ENCODE assay signal across 30 cellular contexts in genomic region chr13:51467730-51468129, GRCh38.
"Had no signal": no experiment of that assay in that cellular context is flagged by ENCODE, and none has a peak within 500 bp of the region (broad histone marks: within the 10 kb centered on the region; RNA-seq: fewer than 3 reads in every experiment).

No MANE protein-coding gene starts in this region.

- H3K4me1 ChIP-seq: SJCRH30 had no signal

- H3K9me3 Mint-ChIP-seq: T-cell had no signal

- H3K36me3 Mint-ChIP-seq: T-cell had no signal

- H3K27me3 ChIP-seq: SJCRH30 had no signal

- H3K4me1 Mint-ChIP-seq: T-cell had no signal

- H3K4me2 ChIP-seq: PC-9 had no signal

- FAIRE-seq: RCC 7860 had no signal

- DNase-seq: Kasumi-1, MM.1S, MV-4-11, NCI-H1092, NCI-H1105, NCI-H1417 treated with DMSO at 0.1 percent for 48 hours, NCI-H1436 treated with DMSO at 0.1 percent for 48 hours, NCI-H1694 treated with DMSO at 0.1 percent for 48 hours, NCI-H187 treated with DMSO at 0.1 percent for 48 hours, NCI-H2029, NCI-H2081, NCI-H2171 treated with DMSO at 0.1 percent for 48 hours, NCI-H2227 treated with DMSO at 0.1 percent for 48 hours, NCI-H345, NCI-H446, NCI-H510A treated with DMSO at 0.1 percent for 48 hours, NCI-H524 treated with DMSO at 0.1 percent for 48 hours, NCI-H526 treated with DMSO at 0.1 percent for 48 hours, NCI-H774, PC-9, SHP77, SIG-M5, SJCRH30, T-cell had no signal

- H3K36me3 ChIP-seq: SJCRH30 had no signal

- H3K4me3 ChIP-seq: PC-9, SJCRH30, SK-N-MC had no signal

- H3K27ac Mint-ChIP-seq: T-cell had no signal

- ATAC-seq: Panc1, Right ventricle myocardium inferior, SK-N-SH treated with all-trans-retinoic acid at 6 μM for 48 hours, T-cell had no signal

- H3K9me3 ChIP-seq: SJCRH30 had no signal

- H3K27ac ChIP-seq: PC-9, RWPE1, SJCRH30, SK-N-MC had no signal

- H3K4me3 Mint-ChIP-seq: T-cell had no signal

- H2AFZ ChIP-seq: PC-9 had no signal
